Comparison of ENCODE assay signal across 1 cellular context in the genomic region with DNA sequence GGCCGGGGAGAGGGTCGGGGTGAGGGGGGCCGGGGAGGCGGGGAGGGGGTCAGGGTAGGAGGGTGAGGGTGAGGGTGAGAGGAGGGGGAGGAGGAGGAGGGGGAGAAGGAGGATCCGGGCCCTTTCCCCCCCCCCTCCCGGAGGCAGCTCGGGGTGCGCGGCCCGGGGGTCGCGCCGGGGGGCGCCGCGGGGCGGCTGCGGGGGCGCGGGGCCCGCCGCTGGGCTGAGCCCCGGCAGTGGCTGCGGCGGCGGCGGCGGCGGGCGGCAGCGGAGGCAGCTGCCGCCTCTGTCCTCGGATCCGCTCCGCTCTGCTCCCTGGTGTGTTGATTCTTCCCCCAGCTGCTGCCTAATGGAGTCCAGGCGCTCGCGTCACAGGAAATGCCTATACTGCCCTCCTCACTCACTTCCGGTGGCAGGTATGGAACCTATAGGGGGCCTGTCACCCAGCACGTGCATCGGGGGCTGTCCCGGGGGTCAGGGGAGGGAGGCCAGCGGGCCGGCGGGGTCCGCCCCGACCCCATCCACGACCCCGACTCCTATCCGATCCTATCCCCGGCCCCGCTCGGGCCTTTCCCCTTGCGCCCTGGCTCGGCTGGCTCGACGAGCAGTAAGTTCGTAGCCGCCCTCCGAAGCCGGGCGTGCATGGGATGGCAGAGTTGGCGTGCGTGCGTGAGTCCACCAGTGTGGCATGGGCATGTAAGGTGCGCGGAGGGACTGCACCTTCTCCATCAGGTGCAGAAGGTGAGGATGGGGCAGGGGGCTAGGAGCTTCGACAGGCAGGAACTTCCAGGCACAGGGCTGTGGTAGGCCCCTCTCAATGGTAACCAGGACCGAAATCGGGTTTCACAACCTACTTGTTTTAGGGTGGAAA.
TF ChIP-seq lines count a peak whose summit lies in the region.

A gene (minus strand): TSS at position 351 of the 871 bp plus-strand sequence.

TF ChIP-seq in GM12878, 131 proteins besides CTCF, POLR2A, EP300 and RAD21 (continued from another document and continues in another):
- TF ChIP-seq, protein P1, sequence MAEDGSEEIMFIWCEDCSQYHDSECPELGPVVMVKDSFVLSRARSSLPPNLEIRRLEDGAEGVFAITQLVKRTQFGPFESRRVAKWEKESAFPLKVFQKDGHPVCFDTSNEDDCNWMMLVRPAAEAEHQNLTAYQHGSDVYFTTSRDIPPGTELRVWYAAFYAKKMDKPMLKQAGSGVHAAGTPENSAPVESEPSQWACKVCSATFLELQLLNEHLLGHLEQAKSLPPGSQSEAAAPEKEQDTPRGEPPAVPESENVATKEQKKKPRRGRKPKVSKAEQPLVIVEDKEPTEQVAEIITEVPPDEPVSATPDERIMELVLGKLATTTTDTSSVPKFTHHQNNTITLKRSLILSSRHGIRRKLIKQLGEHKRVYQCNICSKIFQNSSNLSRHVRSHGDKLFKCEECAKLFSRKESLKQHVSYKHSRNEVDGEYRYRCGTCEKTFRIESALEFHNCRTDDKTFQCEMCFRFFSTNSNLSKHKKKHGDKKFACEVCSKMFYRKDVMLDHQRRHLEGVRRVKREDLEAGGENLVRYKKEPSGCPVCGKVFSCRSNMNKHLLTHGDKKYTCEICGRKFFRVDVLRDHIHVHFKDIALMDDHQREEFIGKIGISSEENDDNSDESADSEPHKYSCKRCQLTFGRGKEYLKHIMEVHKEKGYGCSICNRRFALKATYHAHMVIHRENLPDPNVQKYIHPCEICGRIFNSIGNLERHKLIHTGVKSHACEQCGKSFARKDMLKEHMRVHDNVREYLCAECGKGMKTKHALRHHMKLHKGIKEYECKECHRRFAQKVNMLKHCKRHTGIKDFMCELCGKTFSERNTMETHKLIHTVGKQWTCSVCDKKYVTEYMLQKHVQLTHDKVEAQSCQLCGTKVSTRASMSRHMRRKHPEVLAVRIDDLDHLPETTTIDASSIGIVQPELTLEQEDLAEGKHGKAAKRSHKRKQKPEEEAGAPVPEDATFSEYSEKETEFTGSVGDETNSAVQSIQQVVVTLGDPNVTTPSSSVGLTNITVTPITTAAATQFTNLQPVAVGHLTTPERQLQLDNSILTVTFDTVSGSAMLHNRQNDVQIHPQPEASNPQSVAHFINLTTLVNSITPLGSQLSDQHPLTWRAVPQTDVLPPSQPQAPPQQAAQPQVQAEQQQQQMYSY (CRISPR knock-in tag; IDR thresholded peaks at IDR 0.05), result no peak
- no peak for TF ChIP-seq YBX1 (IDR thresholded peaks at IDR 0.05)
- peak; percentile 72; the same call in 1 of the 2 replicates for TF ChIP-seq RB1 (IDR thresholded peaks at IDR 0.05; ENCODE audit: borderline replicate concordance)
- TF ChIP-seq SMAD1 (IDR thresholded peaks at IDR 0.05; ENCODE audit: low read depth, partially characterized antibody), result no peak
- no peak for TF ChIP-seq NRF1 (conservative IDR thresholded peaks at IDR 0.05; ENCODE audit: low read depth, low read length)
- TF ChIP-seq, protein P2, sequence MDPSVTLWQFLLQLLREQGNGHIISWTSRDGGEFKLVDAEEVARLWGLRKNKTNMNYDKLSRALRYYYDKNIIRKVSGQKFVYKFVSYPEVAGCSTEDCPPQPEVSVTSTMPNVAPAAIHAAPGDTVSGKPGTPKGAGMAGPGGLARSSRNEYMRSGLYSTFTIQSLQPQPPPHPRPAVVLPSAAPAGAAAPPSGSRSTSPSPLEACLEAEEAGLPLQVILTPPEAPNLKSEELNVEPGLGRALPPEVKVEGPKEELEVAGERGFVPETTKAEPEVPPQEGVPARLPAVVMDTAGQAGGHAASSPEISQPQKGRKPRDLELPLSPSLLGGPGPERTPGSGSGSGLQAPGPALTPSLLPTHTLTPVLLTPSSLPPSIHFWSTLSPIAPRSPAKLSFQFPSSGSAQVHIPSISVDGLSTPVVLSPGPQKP (IDR thresholded peaks at IDR 0.05; ENCODE audit: low read depth, low read length), result peak; percentile 62; the same call in 1 of the 2 replicates
- no peak for TF ChIP-seq ZSCAN29 (IDR thresholded peaks at IDR 0.05)
- no peak for TF ChIP-seq HDAC6 (IDR thresholded peaks at IDR 0.05; ENCODE audit: unreplicated experiment)
- TF ChIP-seq, protein P3, sequence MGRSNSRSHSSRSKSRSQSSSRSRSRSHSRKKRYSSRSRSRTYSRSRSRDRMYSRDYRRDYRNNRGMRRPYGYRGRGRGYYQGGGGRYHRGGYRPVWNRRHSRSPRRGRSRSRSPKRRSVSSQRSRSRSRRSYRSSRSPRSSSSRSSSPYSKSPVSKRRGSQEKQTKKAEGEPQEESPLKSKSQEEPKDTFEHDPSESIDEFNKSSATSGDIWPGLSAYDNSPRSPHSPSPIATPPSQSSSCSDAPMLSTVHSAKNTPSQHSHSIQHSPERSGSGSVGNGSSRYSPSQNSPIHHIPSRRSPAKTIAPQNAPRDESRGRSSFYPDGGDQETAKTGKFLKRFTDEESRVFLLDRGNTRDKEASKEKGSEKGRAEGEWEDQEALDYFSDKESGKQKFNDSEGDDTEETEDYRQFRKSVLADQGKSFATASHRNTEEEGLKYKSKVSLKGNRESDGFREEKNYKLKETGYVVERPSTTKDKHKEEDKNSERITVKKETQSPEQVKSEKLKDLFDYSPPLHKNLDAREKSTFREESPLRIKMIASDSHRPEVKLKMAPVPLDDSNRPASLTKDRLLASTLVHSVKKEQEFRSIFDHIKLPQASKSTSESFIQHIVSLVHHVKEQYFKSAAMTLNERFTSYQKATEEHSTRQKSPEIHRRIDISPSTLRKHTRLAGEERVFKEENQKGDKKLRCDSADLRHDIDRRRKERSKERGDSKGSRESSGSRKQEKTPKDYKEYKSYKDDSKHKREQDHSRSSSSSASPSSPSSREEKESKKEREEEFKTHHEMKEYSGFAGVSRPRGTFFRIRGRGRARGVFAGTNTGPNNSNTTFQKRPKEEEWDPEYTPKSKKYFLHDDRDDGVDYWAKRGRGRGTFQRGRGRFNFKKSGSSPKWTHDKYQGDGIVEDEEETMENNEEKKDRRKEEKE (IDR thresholded peaks at IDR 0.05), result no peak
- TF ChIP-seq, protein P4, sequence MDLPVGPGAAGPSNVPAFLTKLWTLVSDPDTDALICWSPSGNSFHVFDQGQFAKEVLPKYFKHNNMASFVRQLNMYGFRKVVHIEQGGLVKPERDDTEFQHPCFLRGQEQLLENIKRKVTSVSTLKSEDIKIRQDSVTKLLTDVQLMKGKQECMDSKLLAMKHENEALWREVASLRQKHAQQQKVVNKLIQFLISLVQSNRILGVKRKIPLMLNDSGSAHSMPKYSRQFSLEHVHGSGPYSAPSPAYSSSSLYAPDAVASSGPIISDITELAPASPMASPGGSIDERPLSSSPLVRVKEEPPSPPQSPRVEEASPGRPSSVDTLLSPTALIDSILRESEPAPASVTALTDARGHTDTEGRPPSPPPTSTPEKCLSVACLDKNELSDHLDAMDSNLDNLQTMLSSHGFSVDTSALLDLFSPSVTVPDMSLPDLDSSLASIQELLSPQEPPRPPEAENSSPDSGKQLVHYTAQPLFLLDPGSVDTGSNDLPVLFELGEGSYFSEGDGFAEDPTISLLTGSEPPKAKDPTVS (IDR thresholded peaks at IDR 0.05; ENCODE audit: low read depth, low read length), result no peak
- no peak for TF ChIP-seq MTA3 (IDR thresholded peaks at IDR 0.05; ENCODE audit: borderline replicate concordance, low read length)
- TF ChIP-seq ZNF274 (IDR thresholded peaks at IDR 0.05; ENCODE audit: insufficient read depth, insufficient read length), result no peak
- TF ChIP-seq, protein P5, sequence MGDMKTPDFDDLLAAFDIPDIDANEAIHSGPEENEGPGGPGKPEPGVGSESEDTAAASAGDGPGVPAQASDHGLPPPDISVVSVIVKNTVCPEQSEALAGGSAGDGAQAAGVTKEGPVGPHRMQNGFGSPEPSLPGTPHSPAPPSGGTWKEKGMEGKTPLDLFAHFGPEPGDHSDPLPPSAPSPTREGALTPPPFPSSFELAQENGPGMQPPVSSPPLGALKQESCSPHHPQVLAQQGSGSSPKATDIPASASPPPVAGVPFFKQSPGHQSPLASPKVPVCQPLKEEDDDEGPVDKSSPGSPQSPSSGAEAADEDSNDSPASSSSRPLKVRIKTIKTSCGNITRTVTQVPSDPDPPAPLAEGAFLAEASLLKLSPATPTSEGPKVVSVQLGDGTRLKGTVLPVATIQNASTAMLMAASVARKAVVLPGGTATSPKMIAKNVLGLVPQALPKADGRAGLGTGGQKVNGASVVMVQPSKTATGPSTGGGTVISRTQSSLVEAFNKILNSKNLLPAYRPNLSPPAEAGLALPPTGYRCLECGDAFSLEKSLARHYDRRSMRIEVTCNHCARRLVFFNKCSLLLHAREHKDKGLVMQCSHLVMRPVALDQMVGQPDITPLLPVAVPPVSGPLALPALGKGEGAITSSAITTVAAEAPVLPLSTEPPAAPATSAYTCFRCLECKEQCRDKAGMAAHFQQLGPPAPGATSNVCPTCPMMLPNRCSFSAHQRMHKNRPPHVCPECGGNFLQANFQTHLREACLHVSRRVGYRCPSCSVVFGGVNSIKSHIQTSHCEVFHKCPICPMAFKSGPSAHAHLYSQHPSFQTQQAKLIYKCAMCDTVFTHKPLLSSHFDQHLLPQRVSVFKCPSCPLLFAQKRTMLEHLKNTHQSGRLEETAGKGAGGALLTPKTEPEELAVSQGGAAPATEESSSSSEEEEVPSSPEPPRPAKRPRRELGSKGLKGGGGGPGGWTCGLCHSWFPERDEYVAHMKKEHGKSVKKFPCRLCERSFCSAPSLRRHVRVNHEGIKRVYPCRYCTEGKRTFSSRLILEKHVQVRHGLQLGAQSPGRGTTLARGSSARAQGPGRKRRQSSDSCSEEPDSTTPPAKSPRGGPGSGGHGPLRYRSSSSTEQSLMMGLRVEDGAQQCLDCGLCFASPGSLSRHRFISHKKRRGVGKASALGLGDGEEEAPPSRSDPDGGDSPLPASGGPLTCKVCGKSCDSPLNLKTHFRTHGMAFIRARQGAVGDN (IDR thresholded peaks at IDR 0.05), result peak; percentile 66
- 0 out of 2 replicates have a peak, but pooled peaks have one; percentile 33 for TF ChIP-seq HCFC1 (IDR thresholded peaks at IDR 0.05; ENCODE audit: low read length)
- TF ChIP-seq PAX8 (IDR thresholded peaks at IDR 0.05), result no peak
- TF ChIP-seq CREB1 (IDR thresholded peaks at IDR 0.05; ENCODE audit: low read depth), result peak; percentile 94
- peak; percentile 40; the same call in 1 of the 2 replicates for TF ChIP-seq TCF3 (IDR thresholded peaks at IDR 0.05; ENCODE audit: borderline replicate concordance, insufficient read depth, low read depth, low read length)
- TF ChIP-seq, protein P6, sequence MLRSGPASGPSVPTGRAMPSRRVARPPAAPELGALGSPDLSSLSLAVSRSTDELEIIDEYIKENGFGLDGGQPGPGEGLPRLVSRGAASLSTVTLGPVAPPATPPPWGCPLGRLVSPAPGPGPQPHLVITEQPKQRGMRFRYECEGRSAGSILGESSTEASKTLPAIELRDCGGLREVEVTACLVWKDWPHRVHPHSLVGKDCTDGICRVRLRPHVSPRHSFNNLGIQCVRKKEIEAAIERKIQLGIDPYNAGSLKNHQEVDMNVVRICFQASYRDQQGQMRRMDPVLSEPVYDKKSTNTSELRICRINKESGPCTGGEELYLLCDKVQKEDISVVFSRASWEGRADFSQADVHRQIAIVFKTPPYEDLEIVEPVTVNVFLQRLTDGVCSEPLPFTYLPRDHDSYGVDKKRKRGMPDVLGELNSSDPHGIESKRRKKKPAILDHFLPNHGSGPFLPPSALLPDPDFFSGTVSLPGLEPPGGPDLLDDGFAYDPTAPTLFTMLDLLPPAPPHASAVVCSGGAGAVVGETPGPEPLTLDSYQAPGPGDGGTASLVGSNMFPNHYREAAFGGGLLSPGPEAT (IDR thresholded peaks at IDR 0.05; ENCODE audit: low read depth), result peak; percentile 85
- TF ChIP-seq, protein P7, sequence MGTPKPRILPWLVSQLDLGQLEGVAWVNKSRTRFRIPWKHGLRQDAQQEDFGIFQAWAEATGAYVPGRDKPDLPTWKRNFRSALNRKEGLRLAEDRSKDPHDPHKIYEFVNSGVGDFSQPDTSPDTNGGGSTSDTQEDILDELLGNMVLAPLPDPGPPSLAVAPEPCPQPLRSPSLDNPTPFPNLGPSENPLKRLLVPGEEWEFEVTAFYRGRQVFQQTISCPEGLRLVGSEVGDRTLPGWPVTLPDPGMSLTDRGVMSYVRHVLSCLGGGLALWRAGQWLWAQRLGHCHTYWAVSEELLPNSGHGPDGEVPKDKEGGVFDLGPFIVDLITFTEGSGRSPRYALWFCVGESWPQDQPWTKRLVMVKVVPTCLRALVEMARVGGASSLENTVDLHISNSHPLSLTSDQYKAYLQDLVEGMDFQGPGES (IDR thresholded peaks at IDR 0.05), result no peak
- TF ChIP-seq MYB (IDR thresholded peaks at IDR 0.05; ENCODE audit: borderline replicate concordance, low read depth, low read length), result 0 out of 2 replicates have a peak, but pooled peaks have one; percentile 18
- TF ChIP-seq TAF1 (IDR thresholded peaks at IDR 0.05; ENCODE audit: borderline replicate concordance, low read depth, low read length), result peak; percentile 96
- TF ChIP-seq NBN (IDR thresholded peaks at IDR 0.05), result peak; percentile 89
- no peak for TF ChIP-seq SMC3 (IDR thresholded peaks at IDR 0.05; ENCODE audit: borderline replicate concordance, low read length)
- TF ChIP-seq, protein P8, sequence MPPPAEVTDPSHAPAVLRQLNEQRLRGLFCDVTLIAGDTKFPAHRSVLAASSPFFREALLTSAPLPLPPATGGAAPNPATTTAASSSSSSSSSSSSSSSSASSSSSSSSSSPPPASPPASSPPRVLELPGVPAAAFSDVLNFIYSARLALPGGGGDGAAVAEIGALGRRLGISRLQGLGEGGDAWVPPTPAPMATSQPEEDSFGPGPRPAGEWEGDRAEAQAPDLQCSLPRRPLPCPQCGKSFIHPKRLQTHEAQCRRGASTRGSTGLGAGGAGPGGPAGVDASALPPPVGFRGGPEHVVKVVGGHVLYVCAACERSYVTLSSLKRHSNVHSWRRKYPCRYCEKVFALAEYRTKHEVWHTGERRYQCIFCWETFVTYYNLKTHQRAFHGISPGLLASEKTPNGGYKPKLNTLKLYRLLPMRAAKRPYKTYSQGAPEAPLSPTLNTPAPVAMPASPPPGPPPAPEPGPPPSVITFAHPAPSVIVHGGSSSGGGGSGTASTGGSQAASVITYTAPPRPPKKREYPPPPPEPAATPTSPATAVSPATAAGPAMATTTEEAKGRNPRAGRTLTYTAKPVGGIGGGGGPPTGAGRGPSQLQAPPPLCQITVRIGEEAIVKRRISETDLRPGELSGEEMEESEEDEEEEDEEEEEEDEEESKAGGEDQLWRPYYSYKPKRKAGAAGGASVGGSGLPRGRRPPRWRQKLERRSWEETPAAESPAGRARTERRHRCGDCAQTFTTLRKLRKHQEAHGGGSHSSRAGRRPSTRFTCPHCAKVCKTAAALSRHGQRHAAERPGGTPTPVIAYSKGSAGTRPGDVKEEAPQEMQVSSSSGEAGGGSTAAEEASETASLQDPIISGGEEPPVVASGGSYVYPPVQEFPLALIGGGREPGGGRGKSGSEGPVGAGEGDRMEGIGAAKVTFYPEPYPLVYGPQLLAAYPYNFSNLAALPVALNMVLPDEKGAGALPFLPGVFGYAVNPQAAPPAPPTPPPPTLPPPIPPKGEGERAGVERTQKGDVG (CRISPR knock-in tag; IDR thresholded peaks at IDR 0.05), result no peak
- TF ChIP-seq EZH2 (IDR thresholded peaks at IDR 0.05; ENCODE audit: borderline replicate concordance, control insufficient read depth, low read depth, low read length), result no peak
- no peak for TF ChIP-seq ZNF384 (IDR thresholded peaks at IDR 0.05; ENCODE audit: borderline replicate concordance, low read depth, low read length)
- TF ChIP-seq MEF2B (IDR thresholded peaks at IDR 0.05; ENCODE audit: partially characterized antibody, poor library complexity, severe bottlenecking), result peak; percentile 61
- peak; percentile 79 for TF ChIP-seq ASH2L (IDR thresholded peaks at IDR 0.05; ENCODE audit: borderline replicate concordance, low read depth)
- TF ChIP-seq NR2C2 (IDR thresholded peaks at IDR 0.05; ENCODE audit: borderline replicate concordance, control insufficient read depth, insufficient read length, low read depth), result no peak
- peak; percentile 16; the same call in 1 of the 2 replicates for TF ChIP-seq CHD2 (IDR thresholded peaks at IDR 0.05; ENCODE audit: borderline replicate concordance, low read depth, low read length)
- no peak for TF ChIP-seq EGR1 (IDR thresholded peaks at IDR 0.05; ENCODE audit: borderline replicate concordance in 1 of 2, low read depth in 2 of 2, low read length in 2 of 2)
